Comparison of ENCODE assay signal across 40 cellular contexts in the genomic region with DNA sequence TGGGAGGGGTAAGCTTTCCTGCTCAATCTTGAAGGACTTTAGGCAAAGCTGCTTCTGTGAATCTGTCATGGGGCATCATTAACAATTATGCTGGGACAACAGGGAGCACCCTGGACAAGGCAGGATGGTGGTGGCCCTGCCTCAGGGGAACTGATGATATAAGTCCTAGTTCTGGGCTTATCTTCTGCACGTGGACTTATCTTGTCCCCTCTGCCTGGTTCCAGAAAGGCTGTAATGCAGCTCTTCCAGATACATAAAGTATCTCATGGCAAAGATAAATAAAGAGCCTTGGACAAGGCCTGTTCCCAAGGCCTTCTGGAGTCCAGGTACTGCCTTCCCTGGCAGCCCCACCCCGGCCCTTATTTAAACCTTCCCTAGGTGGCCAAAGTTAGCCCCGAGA. TPM values are rescaled to one million over a fixed set of nuclear protein-coding genes. Genes with fewer than 3 reads are reported as not detected.
DNase-seq lines count a peak whose midpoint lies in the region; ATAC-seq, FAIRE-seq and TF ChIP-seq lines count a peak whose summit lies in the region.
"Had no signal": no experiment of that assay in that cellular context is flagged by ENCODE, and none has a peak within 500 bp of the region (broad histone marks: within the 10 kb centered on the region; RNA-seq: fewer than 3 reads in every experiment).

No MANE protein-coding gene starts in this region.

- no peak for TF ChIP-seq CTCF in K562 (IDR thresholded peaks at IDR 0.05 in 2 of 3, conservative IDR thresholded peaks at IDR 0.05 in 1 of 3; ENCODE audit: insufficient read depth in 2 of 3, low read depth in 1 of 3, low read length in 3 of 3)
- TF ChIP-seq CTCF in neural crest cell (conservative IDR thresholded peaks at IDR 0.05) = no peak
- no peak for TF ChIP-seq CTCF in neural progenitor cell (IDR thresholded peaks at IDR 0.05)
- TF ChIP-seq CTCF in HFFc6 (IDR thresholded peaks at IDR 0.05) = no peak

- TF ChIP-seq EP300 in K562 (IDR thresholded peaks at IDR 0.05; ENCODE audit: low read length) = no peak

- H3K36me3 Mint-ChIP-seq in activated CD4-positive, alpha-beta T cell treated with anti-CD3 and anti-CD28 coated beads, Interleukin-2, amount 10 ng/mL, durations not matched to agents 24 days and 14 days (ENCODE audit: low read depth) = peaks cover 38% of the 10 kb centered on the region
- H3K36me3 Mint-ChIP-seq in neural crest cell (ENCODE audit: low read depth) (no peaks in the 10 kb centered on the region), neural progenitor cell (no peaks in the 10 kb centered on the region), HFFc6 (ENCODE audit: low read depth) (no peaks in the 10 kb centered on the region)

- H3K9me3 ChIP-seq in K562 (replicated peaks; ENCODE audit: control insufficient read depth, insufficient read depth, low read depth, low read length) (no peaks in the 10 kb centered on the region), neural progenitor cell (ENCODE audit: low read depth) (no peaks in the 10 kb centered on the region)
- H3K9me3 ChIP-seq: A549; BE2C; BLaER1; BLaER1 treated with 17β-estradiol and CSF1 and Interleukin-3, amounts not matched to agents 10 nM and 100 nM; Caco-2 had no signal

- TF ChIP-seq RAD21 in K562 (CRISPR knock-in tag; conservative IDR thresholded peaks at IDR 0.05 in 1 of 2, IDR thresholded peaks at IDR 0.05 in 1 of 2) = no peak

- POLR2A ChIA-PET in K562 (lab: Yijun Ruan, JAX) = interaction anchor here (1.0 to 1.2 kb wide), 2 partner anchors 12 to 415 kb away, joined by 3 to 4 read pairs; no protein-coding TSS in a partner anchor

- H3F3A ChIP-seq in neural progenitor cell (ENCODE audit: low read depth) = peaks cover 1% of the 10 kb centered on the region

- no peaks in the 10 kb centered on the region for H3K79me2 ChIP-seq in K562 (ENCODE audit: control insufficient read depth, insufficient read depth, low read length)
- H3K79me2 ChIP-seq in neural progenitor cell (ENCODE audit: low read depth) = no peaks in the 10 kb centered on the region

- 12% methylated on average over 3 of the region's 3 CpGs for WGBS in K562 (ENCODE audit: insufficient coverage, low coverage, missing lambda C conversion rate)

- in situ Hi-C loops in K562 (cut with MboI) = loop anchor here (25.0 kb wide), 1 partner anchor 367 kb away; a partner anchor contains a TSS

- H3K27me3 ChIP-seq in K562 (ENCODE audit: control insufficient read depth in 2 of 2, insufficient read depth in 2 of 2, low read length in 2 of 2) (no peaks in the 10 kb centered on the region), neural progenitor cell (peaks cover 23% of the 10 kb centered on the region)
- H3K27me3 ChIP-seq: BE2C, BLaER1 had no signal

- CTCF ChIA-PET in K562 (lab: Yijun Ruan, JAX; ENCODE audit: low intra/inter-chr PET ratio) = no interaction called here

- no peaks in the 10 kb centered on the region for H3K27me3 Mint-ChIP-seq in activated CD4-positive, alpha-beta T cell treated with anti-CD3 and anti-CD28 coated beads, Interleukin-2, amount 10 ng/mL, durations not matched to agents 24 days and 14 days
- H3K27me3 Mint-ChIP-seq in neural crest cell (ENCODE audit: low read depth) = peaks cover 32% of the 10 kb centered on the region
- H3K27me3 Mint-ChIP-seq in neural progenitor cell (ENCODE audit: insufficient read depth, low read depth) = peaks cover 17% of the 10 kb centered on the region
- H3K27me3 Mint-ChIP-seq in HFFc6 (ENCODE audit: insufficient read depth) = peaks cover 8% of the 10 kb centered on the region; the same call in 1 of the 2 replicates
- H3K27me3 Mint-ChIP-seq: B cell; CD4-positive, alpha-beta memory T cell; CD4-positive, alpha-beta T cell; CD8-positive, alpha-beta memory T cell had no signal

- H3K9ac ChIP-seq in K562 (ENCODE audit: insufficient read depth in 1 of 2, low read depth in 2 of 2, low read length in 2 of 2) = peak overlapping the region in 1 of 2 experiments; percentile 20; a peak in 1 of 4 replicates
- H3K9ac ChIP-seq in neural progenitor cell = no peak overlapping the region
- H3K9ac ChIP-seq: BLaER1; BLaER1 treated with 17β-estradiol and CSF1 and Interleukin-3, amounts not matched to agents 10 nM and 100 nM had no signal

- H3K4me2 ChIP-seq in K562 (ENCODE audit: insufficient read depth, low read length) (no peak overlapping the region), neural progenitor cell (no peak overlapping the region)
- H3K4me2 ChIP-seq: A549; BLaER1; BLaER1 treated with 17β-estradiol and CSF1 and Interleukin-3, amounts not matched to agents 10 nM and 100 nM had no signal

- H3K36me3 ChIP-seq in K562 (ENCODE audit: control insufficient read depth, insufficient read depth, low read length) (no peaks in the 10 kb centered on the region), neural progenitor cell (no peaks in the 10 kb centered on the region)
- H3K36me3 ChIP-seq: BE2C had no signal

- intact Hi-C loops in activated CD4-positive, alpha-beta T cell treated with anti-CD3 and anti-CD28 coated beads, Interleukin-2, amount 10 ng/mL, durations not matched to agents 24 days and 14 days (cut with micrococcal nuclease) = no loop called here
- intact Hi-C loops in K562 (cut with micrococcal nuclease) = no loop called here

- peaks cover 16% of the 10 kb centered on the region for H3K4me1 Mint-ChIP-seq in activated CD4-positive, alpha-beta T cell treated with anti-CD3 and anti-CD28 coated beads, Interleukin-2, amount 10 ng/mL, durations not matched to agents 24 days and 14 days
- H3K4me1 Mint-ChIP-seq in neural crest cell (peaks cover 10% of the 10 kb centered on the region), neural progenitor cell (peaks cover 18% of the 10 kb centered on the region), HFFc6 (ENCODE audit: low read depth) (no peaks in the 10 kb centered on the region)

- no peak overlapping the region for H3K27ac ChIP-seq in K562 (ENCODE audit: extremely low read depth, low read depth, low read length)
- no peak overlapping the region for H3K27ac ChIP-seq in neural progenitor cell
- H3K27ac ChIP-seq: 22Rv1; A549; BLaER1; BLaER1 treated with 17β-estradiol and CSF1 and Interleukin-3, amounts not matched to agents 10 nM and 100 nM had no signal

- H3K4me1 ChIP-seq in K562 (replicated peaks in 1 of 2; ENCODE audit: control insufficient read depth in 2 of 2, insufficient read depth in 2 of 2, low read length in 2 of 2) (peaks cover 14 to 42% of the 10 kb centered on the region in 2 experiments; a peak in 4 of 5 replicates), neural progenitor cell (peaks cover 4% of the 10 kb centered on the region)
- H3K4me1 ChIP-seq: Caco-2 had no signal

- H3K27ac Mint-ChIP-seq in activated CD4-positive, alpha-beta T cell treated with anti-CD3 and anti-CD28 coated beads, Interleukin-2, amount 10 ng/mL, durations not matched to agents 24 days and 14 days = peak overlapping the region; percentile 53
- H3K27ac Mint-ChIP-seq in neural crest cell (ENCODE audit: unreplicated experiment) = peak overlapping the region; percentile 19
- H3K27ac Mint-ChIP-seq in neural progenitor cell = peak overlapping the region; percentile 69
- no peak overlapping the region for H3K27ac Mint-ChIP-seq in HFFc6
- H3K27ac Mint-ChIP-seq: B cell; CD14-positive monocyte; CD4-positive, alpha-beta T cell; CD8-positive, alpha-beta memory T cell; CD8-positive, alpha-beta T cell had no signal

- DNase-seq in activated CD4-positive, alpha-beta T cell treated with anti-CD3 and anti-CD28 coated beads, Interleukin-2, amount 10 ng/mL, durations not matched to agents 24 days and 14 days = no peak
- DNase-seq in activated CD4-positive, alpha-beta T cell treated with anti-CD3 and anti-CD28 coated beads, Interleukin-2, amount 50 U/mL, for 1 hour = no peak
- DNase-seq in K562 (ENCODE audit: extremely low read depth in 1 of 4, low spot score in 3 of 4) (no peak), neural crest cell (ENCODE audit: low read depth, low spot score) (no peak), neural progenitor cell (ENCODE audit: low spot score) (no peak), HK-2 (ENCODE audit: unreplicated experiment) (no peak), HFFc6 (no peak), HPDE6-E6E7 (ENCODE audit: extremely low spot score) (no peak)
- DNase-seq: 8988T; ACHN; AML-193; BE2C; C1 segment of cervical spinal cord; Caco-2; Calu3; CD4-positive, alpha-beta memory T cell; CD4-positive, alpha-beta T cell; CD4-positive, CD25-positive, alpha-beta regulatory T cell; CD8-positive, alpha-beta T cell; COR-L47; DMS 273 treated with DMSO at 0.1 percent for 48 hours; DMS153; DMS53; DMS79; DMS79 treated with DMSO at 0.1 percent for 48 hours; DND-41; EL had no signal

- H3K4me3 ChIP-seq in K562 (no peak overlapping the region), neural progenitor cell (no peak overlapping the region)
- H3K4me3 ChIP-seq: A549; BLaER1; BLaER1 treated with 17β-estradiol and CSF1 and Interleukin-3, amounts not matched to agents 10 nM and 100 nM had no signal

- no peak for FAIRE-seq in K562 (lab: Jason Lieb, UNC)
- FAIRE-seq: A204.1, A549, D721Med had no signal

- H4K20me1 ChIP-seq in K562 (replicated peaks; ENCODE audit: control insufficient read depth, insufficient read depth, low read length) (no peaks in the 10 kb centered on the region), neural progenitor cell (ENCODE audit: low read depth) (no peaks in the 10 kb centered on the region)
- H4K20me1 ChIP-seq: BLaER1; BLaER1 treated with 17β-estradiol and CSF1 and Interleukin-3, amounts not matched to agents 10 nM and 100 nM had no signal

- TF ChIP-seq POLR2A in K562 (conservative IDR thresholded peaks at IDR 0.05) = no peak

- H3K4me3 Mint-ChIP-seq in activated CD4-positive, alpha-beta T cell treated with anti-CD3 and anti-CD28 coated beads, Interleukin-2, amount 10 ng/mL, durations not matched to agents 24 days and 14 days = no peak overlapping the region
- H3K4me3 Mint-ChIP-seq in neural crest cell (no peak overlapping the region), neural progenitor cell (no peak overlapping the region), HFFc6 (no peak overlapping the region)
- H3K4me3 Mint-ChIP-seq: B cell; CD14-positive monocyte; CD4-positive, alpha-beta memory T cell; CD4-positive, alpha-beta T cell; CD4-positive, CD25-positive, alpha-beta regulatory T cell; CD8-positive, alpha-beta T cell had no signal

- no TSS peak for BruUV-seq in K562 (replicated peaks; lab: Mats Ljungman, UMichigan)

- no peak for ATAC-seq in K562
- ATAC-seq: A549; CD8-positive, alpha-beta T cell had no signal

- H2AFZ ChIP-seq in K562 (ENCODE audit: low read depth, low read length) = no peak overlapping the region
- H2AFZ ChIP-seq in neural progenitor cell (replicated peaks) = no peak overlapping the region

- H3K9me1 ChIP-seq in K562 (ENCODE audit: control insufficient read depth, insufficient read depth, low read length) = no peaks in the 10 kb centered on the region

- H3K9me3 Mint-ChIP-seq in activated CD4-positive, alpha-beta T cell treated with anti-CD3 and anti-CD28 coated beads, Interleukin-2, amount 10 ng/mL, durations not matched to agents 24 days and 14 days = no peaks in the 10 kb centered on the region
- no peaks in the 10 kb centered on the region for H3K9me3 Mint-ChIP-seq in neural crest cell
- no peaks in the 10 kb centered on the region for H3K9me3 Mint-ChIP-seq in neural progenitor cell
- no peaks in the 10 kb centered on the region for H3K9me3 Mint-ChIP-seq in HFFc6
- H3K9me3 Mint-ChIP-seq: CD14-positive monocyte; CD4-positive, alpha-beta memory T cell; CD4-positive, alpha-beta T cell; CD8-positive, alpha-beta memory T cell; CD8-positive, alpha-beta T cell had no signal

RNA-seq across cellular contexts. Expression of a gene that starts 6.0 kb away (rescaled TPM):
- total RNA-seq in activated CD4-positive, alpha-beta T cell treated with anti-CD3 and anti-CD28 coated beads, Interleukin-2, amount 10 ng/mL, durations not matched to agents 24 days and 14 days = 0.16 TPM in 1 of 2 replicates, not detected in the other
- 0.44 and 0.86 TPM in 2 replicates for total RNA-seq in K562 (2011; cell fraction: chromatin; rRNA removed; ENCODE audit: low replicate concordance)
- 0.79 and 0.83 TPM in 2 replicates for total RNA-seq in K562 (2011; cell fraction: nucleolus; rRNA removed)
- 0.73 and 1.5 TPM in 2 replicates for total RNA-seq in K562 (2011; cell fraction: nucleoplasm; rRNA removed)
- total RNA-seq in K562 (2014; rRNA removed) = 0.20 TPM in 1 of 2 replicates, not detected in the other
- total RNA-seq in K562 (2014; rRNA removed; fragmentation: Illumina TruSeq; extraction: Trizol) = 0.16 and 0.25 TPM in 2 replicates
- 0.08 and 0.11 TPM in 2 replicates for total RNA-seq in K562 (2015; rRNA removed; fragmentation: Illumina TruSeq; extraction: Trizol)
- 0.22 and 0.34 TPM in 2 replicates for total RNA-seq in K562 (2021)
- polyA plus RNA-seq in K562 (2011; rRNA removed) = 0.35 and 0.42 TPM in 2 replicates
- polyA plus RNA-seq in K562 (2011; cell fraction: cytosol; rRNA removed) = 0.48 and 0.63 TPM in 2 replicates
- 0.80 and 0.84 TPM in 2 replicates for polyA plus RNA-seq in K562 (2011; cell fraction: nucleus; rRNA removed)
- polyA plus RNA-seq in K562 (2012) = 0.25 and 1.9 TPM in 2 replicates
- polyA plus RNA-seq in K562 (2014; fragmentation: Illumina TruSeq; extraction: Trizol) = 0.28 and 0.29 TPM in 2 replicates
- polyA plus RNA-seq in K562 (2014; fragmentation: Nextera tagmentation; extraction: Ambion mirVana) = under 1 TPM; 0.03 to 0.04 TPM
- 0.15 and 0.74 TPM in 2 replicates for polyA plus RNA-seq in K562 (2014; rRNA removed)
- polyA minus RNA-seq in K562 (2011; rRNA and poly(A)+ RNA removed) = 0.11 and 0.18 TPM in 2 replicates
- not detected in 2 replicates for polyA minus RNA-seq in K562 (2011; cell fraction: cytosol; rRNA and poly(A)+ RNA removed)
- polyA minus RNA-seq in K562 (2011; cell fraction: nucleus; rRNA and poly(A)+ RNA removed) = not detected in 2 replicates
- total RNA-seq in neural crest cell = 1.3 and 1.7 TPM in 2 replicates
- total RNA-seq in neural progenitor cell (ENCODE audit: low replicate concordance) = 5.0 and 7.5 TPM in 2 replicates
- not detected for total RNA-seq in HFFc6 (2021; fragmentation: NEBNext Ultra II Directional; extraction: Animal tissue kit (Norgen Biotek cat#: 25700))
- total RNA-seq: A172; CD4-positive, CD25-positive, alpha-beta regulatory T cell; CD8-positive, alpha-beta memory T cell had no signal
- polyA plus RNA-seq: AG04450; BJ; CD4-positive, alpha-beta memory T cell; CD8-positive, alpha-beta memory T cell had no signal

RNA-seq across cellular contexts. Expression of a gene that starts 8.2 kb away (rescaled TPM):
- 22.9 and 25.8 TPM in 2 replicates for total RNA-seq in activated CD4-positive, alpha-beta T cell treated with anti-CD3 and anti-CD28 coated beads, Interleukin-2, amount 10 ng/mL, durations not matched to agents 24 days and 14 days
- total RNA-seq in K562 (2011; cell fraction: chromatin; rRNA removed; ENCODE audit: low replicate concordance) = 6.6 and 9.3 TPM in 2 replicates
- total RNA-seq in K562 (2011; cell fraction: nucleolus; rRNA removed) = 4.5 and 5.7 TPM in 2 replicates
- 5.0 and 5.1 TPM in 2 replicates for total RNA-seq in K562 (2011; cell fraction: nucleoplasm; rRNA removed)
- 1.5 and 3.0 TPM in 2 replicates for total RNA-seq in K562 (2014; rRNA removed)
- total RNA-seq in K562 (2014; rRNA removed; fragmentation: Illumina TruSeq; extraction: Trizol) = 0.51 and 0.76 TPM in 2 replicates
- 1.1 and 1.2 TPM in 2 replicates for total RNA-seq in K562 (2015; rRNA removed; fragmentation: Illumina TruSeq; extraction: Trizol)
- 1.7 and 2.3 TPM in 2 replicates for total RNA-seq in K562 (2021)
- polyA plus RNA-seq in K562 (2011; rRNA removed) = 1.6 and 3.5 TPM in 2 replicates
- polyA plus RNA-seq in K562 (2011; cell fraction: cytosol; rRNA removed) = 3.9 and 5.4 TPM in 2 replicates
- 7.8 and 12.8 TPM in 2 replicates for polyA plus RNA-seq in K562 (2011; cell fraction: nucleus; rRNA removed)
- polyA plus RNA-seq in K562 (2012) = 1.5 and 4.2 TPM in 2 replicates
- 1.4 TPM in 2 replicates for polyA plus RNA-seq in K562 (2014; fragmentation: Illumina TruSeq; extraction: Trizol)
- polyA plus RNA-seq in K562 (2014; fragmentation: Nextera tagmentation; extraction: Ambion mirVana) = under 1 TPM; 0.15 to 0.25 TPM
- polyA plus RNA-seq in K562 (2014; rRNA removed) = 1.9 and 2.4 TPM in 2 replicates
- polyA minus RNA-seq in K562 (2011; rRNA and poly(A)+ RNA removed) = 0.84 and 1.1 TPM in 2 replicates
- 1.7 and 2.9 TPM in 2 replicates for polyA minus RNA-seq in K562 (2011; cell fraction: cytosol; rRNA and poly(A)+ RNA removed)
- polyA minus RNA-seq in K562 (2011; cell fraction: nucleus; rRNA and poly(A)+ RNA removed) = 1.9 and 4.2 TPM in 2 replicates
- 0.50 TPM in 1 of 2 replicates, not detected in the other for total RNA-seq in neural crest cell
- 0.12 TPM in 1 of 2 replicates, not detected in the other for total RNA-seq in neural progenitor cell (ENCODE audit: low replicate concordance)
- total RNA-seq in HFFc6 (2021; fragmentation: NEBNext Ultra II Directional; extraction: Animal tissue kit (Norgen Biotek cat#: 25700)) = 1 to 10 TPM; 4.0 to 5.3 (median 4.2) TPM

RNA-seq across cellular contexts. Expression of a gene that starts 16.9 kb away (rescaled TPM):
- total RNA-seq in activated CD4-positive, alpha-beta T cell treated with anti-CD3 and anti-CD28 coated beads, Interleukin-2, amount 10 ng/mL, durations not matched to agents 24 days and 14 days = 76.6 and 77.4 TPM in 2 replicates
- 97.5 and 216 TPM in 2 replicates for total RNA-seq in K562 (2011; cell fraction: chromatin; rRNA removed; ENCODE audit: low replicate concordance)
- 139 and 145 TPM in 2 replicates for total RNA-seq in K562 (2011; cell fraction: nucleolus; rRNA removed)
- 84.1 and 110 TPM in 2 replicates for total RNA-seq in K562 (2011; cell fraction: nucleoplasm; rRNA removed)
- total RNA-seq in K562 (2014; rRNA removed) (22.9 and 29.3 TPM in 2 replicates), K562 (2014; rRNA removed; fragmentation: Illumina TruSeq; extraction: Trizol) (13.9 and 18.7 TPM in 2 replicates), K562 (2015; rRNA removed; fragmentation: Illumina TruSeq; extraction: Trizol) (31.9 and 32.8 TPM in 2 replicates), K562 (2021) (57.2 and 57.8 TPM in 2 replicates), neural crest cell (41.9 and 43.6 TPM in 2 replicates), neural progenitor cell (ENCODE audit: low replicate concordance) (18.4 and 34.2 TPM in 2 replicates)
- polyA plus RNA-seq in K562 (2011; rRNA removed) (64.6 and 64.7 TPM in 2 replicates), K562 (2014; fragmentation: Illumina TruSeq; extraction: Trizol) (54.4 and 57.1 TPM in 2 replicates), K562 (2014; fragmentation: Nextera tagmentation; extraction: Ambion mirVana) (1 to 10 TPM; 1.5 to 4.9 TPM), K562 (2014; rRNA removed) (80.4 and 92.0 TPM in 2 replicates)
- 26.0 and 41.1 TPM in 2 replicates for polyA plus RNA-seq in K562 (2011; cell fraction: cytosol; rRNA removed)
- polyA plus RNA-seq in K562 (2011; cell fraction: nucleus; rRNA removed) = 518 and 949 TPM in 2 replicates
- 43.2 and 57.4 TPM in 2 replicates for polyA plus RNA-seq in K562 (2012)
- 13.2 and 20.1 TPM in 2 replicates for polyA minus RNA-seq in K562 (2011; rRNA and poly(A)+ RNA removed)
- 13.4 and 13.8 TPM in 2 replicates for polyA minus RNA-seq in K562 (2011; cell fraction: cytosol; rRNA and poly(A)+ RNA removed)
- polyA minus RNA-seq in K562 (2011; cell fraction: nucleus; rRNA and poly(A)+ RNA removed) = 44.7 and 47.8 TPM in 2 replicates
- total RNA-seq in HFFc6 (2021; fragmentation: NEBNext Ultra II Directional; extraction: Animal tissue kit (Norgen Biotek cat#: 25700)) = 10 to 100 TPM; 21.5 to 36.2 (median 25.3) TPM

RNA-seq across cellular contexts. Expression of a gene that starts 18.3 kb away (rescaled TPM):
- not detected in 2 replicates for total RNA-seq in activated CD4-positive, alpha-beta T cell treated with anti-CD3 and anti-CD28 coated beads, Interleukin-2, amount 10 ng/mL, durations not matched to agents 24 days and 14 days
- 0.62 and 0.92 TPM in 2 replicates for total RNA-seq in K562 (2011; cell fraction: chromatin; rRNA removed; ENCODE audit: low replicate concordance)
- 0.26 and 0.67 TPM in 2 replicates for total RNA-seq in K562 (2011; cell fraction: nucleolus; rRNA removed)
- total RNA-seq in K562 (2011; cell fraction: nucleoplasm; rRNA removed) = 0.22 and 0.31 TPM in 2 replicates
- 0.08 TPM in 1 of 2 replicates, not detected in the other for total RNA-seq in K562 (2014; rRNA removed)
- not detected in 2 replicates for total RNA-seq in K562 (2014; rRNA removed; fragmentation: Illumina TruSeq; extraction: Trizol)
- total RNA-seq in K562 (2015; rRNA removed; fragmentation: Illumina TruSeq; extraction: Trizol) = 0.07 TPM in 1 of 2 replicates, not detected in the other
- 0.11 and 0.16 TPM in 2 replicates for total RNA-seq in K562 (2021)
- 0.04 and 0.08 TPM in 2 replicates for polyA plus RNA-seq in K562 (2011; rRNA removed)
- polyA plus RNA-seq in K562 (2011; cell fraction: cytosol; rRNA removed) = 0.06 TPM in 1 of 2 replicates, not detected in the other
- polyA plus RNA-seq in K562 (2011; cell fraction: nucleus; rRNA removed) = 0.41 and 0.74 TPM in 2 replicates
- 0.27 and 0.36 TPM in 2 replicates for polyA plus RNA-seq in K562 (2012)
- not detected in 2 replicates for polyA plus RNA-seq in K562 (2014; fragmentation: Illumina TruSeq; extraction: Trizol)
- under 1 TPM; 0.04 to 0.06 TPM for polyA plus RNA-seq in K562 (2014; fragmentation: Nextera tagmentation; extraction: Ambion mirVana)
- 0.05 and 0.13 TPM in 2 replicates for polyA plus RNA-seq in K562 (2014; rRNA removed)
- polyA minus RNA-seq in K562 (2011; rRNA and poly(A)+ RNA removed) = 0.18 TPM in 1 of 2 replicates, not detected in the other
- polyA minus RNA-seq in K562 (2011; cell fraction: cytosol; rRNA and poly(A)+ RNA removed) = not detected in 2 replicates
- polyA minus RNA-seq in K562 (2011; cell fraction: nucleus; rRNA and poly(A)+ RNA removed) = 0.13 and 0.22 TPM in 2 replicates
- 0.16 and 0.40 TPM in 2 replicates for total RNA-seq in neural crest cell
- total RNA-seq in neural progenitor cell (ENCODE audit: low replicate concordance) = 0.12 and 0.65 TPM in 2 replicates
- not detected for total RNA-seq in HFFc6 (2021; fragmentation: NEBNext Ultra II Directional; extraction: Animal tissue kit (Norgen Biotek cat#: 25700))
- total RNA-seq: A172; A673; B cell; Caco-2; CD4-positive, alpha-beta memory T cell; CD4-positive, alpha-beta T cell; CD4-positive, CD25-positive, alpha-beta regulatory T cell; CD8-positive, alpha-beta T cell had no signal
- polyA plus RNA-seq: AG04450; BJ; CD14-positive monocyte; CD4-positive, alpha-beta memory T cell; CD8-positive, alpha-beta memory T cell had no signal

RNA-seq across cellular contexts. Expression of a gene that starts 50.5 kb away (rescaled TPM):
- total RNA-seq in activated CD4-positive, alpha-beta T cell treated with anti-CD3 and anti-CD28 coated beads, Interleukin-2, amount 10 ng/mL, durations not matched to agents 24 days and 14 days = 55.8 and 64.6 TPM in 2 replicates
- 21.1 and 47.2 TPM in 2 replicates for total RNA-seq in K562 (2011; cell fraction: chromatin; rRNA removed; ENCODE audit: low replicate concordance)
- 33.4 and 35.0 TPM in 2 replicates for total RNA-seq in K562 (2011; cell fraction: nucleolus; rRNA removed)
- total RNA-seq in K562 (2011; cell fraction: nucleoplasm; rRNA removed) = 29.4 and 31.1 TPM in 2 replicates
- total RNA-seq in K562 (2014; rRNA removed) (79.2 and 125 TPM in 2 replicates), K562 (2014; rRNA removed; fragmentation: Illumina TruSeq; extraction: Trizol) (46.5 and 55.8 TPM in 2 replicates), K562 (2015; rRNA removed; fragmentation: Illumina TruSeq; extraction: Trizol) (106 and 107 TPM in 2 replicates), K562 (2021) (108 and 117 TPM in 2 replicates), neural crest cell (97.6 and 99.0 TPM in 2 replicates), neural progenitor cell (ENCODE audit: low replicate concordance) (33.5 and 48.9 TPM in 2 replicates)
- polyA plus RNA-seq in K562 (2011; rRNA removed) (55.9 and 77.4 TPM in 2 replicates), K562 (2014; fragmentation: Illumina TruSeq; extraction: Trizol) (165 and 166 TPM in 2 replicates), K562 (2014; fragmentation: Nextera tagmentation; extraction: Ambion mirVana) (1 to 10 TPM; 1.7 to 2.2 TPM), K562 (2014; rRNA removed) (118 and 122 TPM in 2 replicates)
- 85.9 and 208 TPM in 2 replicates for polyA plus RNA-seq in K562 (2011; cell fraction: cytosol; rRNA removed)
- 34.9 and 64.9 TPM in 2 replicates for polyA plus RNA-seq in K562 (2011; cell fraction: nucleus; rRNA removed)
- polyA plus RNA-seq in K562 (2012) = 110 and 123 TPM in 2 replicates
- 20.1 and 45.6 TPM in 2 replicates for polyA minus RNA-seq in K562 (2011; rRNA and poly(A)+ RNA removed)
- 30.4 and 33.9 TPM in 2 replicates for polyA minus RNA-seq in K562 (2011; cell fraction: cytosol; rRNA and poly(A)+ RNA removed)
- polyA minus RNA-seq in K562 (2011; cell fraction: nucleus; rRNA and poly(A)+ RNA removed) = 7.9 and 8.3 TPM in 2 replicates
- 100 to 1,000 TPM; 184 to 204 (median 193) TPM for total RNA-seq in HFFc6 (2021; fragmentation: NEBNext Ultra II Directional; extraction: Animal tissue kit (Norgen Biotek cat#: 25700))
